8 cellular contexts compared by ENCODE assay signal in the genomic region with DNA sequence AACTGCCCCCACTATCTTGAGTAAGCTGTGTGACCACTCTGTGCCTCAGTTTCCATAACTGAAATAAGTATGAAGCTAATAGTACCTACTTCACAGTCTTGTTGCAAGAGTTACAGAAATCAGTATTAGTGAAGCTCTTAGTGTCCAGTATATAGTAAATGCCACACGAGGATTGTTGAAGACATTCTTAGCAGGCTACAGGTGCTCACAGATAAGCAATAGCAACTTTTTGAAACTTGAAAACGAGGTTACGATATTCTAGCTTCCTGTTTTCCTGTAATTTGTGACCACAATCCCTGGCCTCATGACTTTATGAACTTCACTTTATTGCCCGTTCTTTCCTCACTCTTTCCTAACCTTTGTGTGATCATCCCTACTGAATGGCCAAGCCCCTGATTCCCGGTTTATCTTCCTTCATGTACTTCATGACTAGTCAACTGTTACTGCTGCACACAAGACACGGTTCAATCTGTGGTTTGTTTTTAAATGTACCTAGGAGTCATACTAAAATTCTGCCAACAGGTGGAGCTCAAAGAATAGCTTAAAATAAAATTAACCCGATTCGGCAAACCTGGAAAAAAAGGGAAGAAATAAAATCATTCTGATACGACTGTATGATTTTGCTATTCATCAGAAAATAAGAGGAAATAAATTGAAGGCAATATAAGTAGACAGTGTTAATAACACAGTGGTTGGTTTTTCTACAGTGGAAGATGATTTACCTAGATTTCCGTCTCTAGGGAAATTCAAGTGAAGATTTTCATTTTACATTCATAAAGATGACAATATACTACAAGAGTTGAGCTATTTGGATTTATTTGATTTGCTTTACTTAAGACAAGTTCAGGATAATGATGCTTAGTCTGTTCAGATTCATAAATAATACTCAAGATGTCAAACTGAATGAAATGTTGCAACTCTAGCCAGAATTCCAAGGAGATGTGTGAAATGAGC. TPM values are rescaled to one million over a fixed set of nuclear protein-coding genes. Genes with fewer than 3 reads are reported as not detected.
DNase-seq lines count a peak whose midpoint lies in the region; ATAC-seq, FAIRE-seq and TF ChIP-seq lines count a peak whose summit lies in the region.

No MANE protein-coding gene starts in this region.

- DNase-seq in A673 (ENCODE audit: low spot score) (peak; percentile 71), NOMO-1 treated with DMSO at 0.1 percent for 48 hours (lab: John Stamatoyannopoulos, UW; ENCODE audit: unreplicated experiment) (peak; percentile 60), lower lobe of right lung (no peak)
- peak; percentile 50 for DNase-seq in central memory CD4-positive, alpha-beta T cell
- no peak for DNase-seq in NK-92 treated with Interleukin-12 subunit alpha and Interleukin-12 subunit beta, amount 100 ng/mL, for 24 hours (lab: John Stamatoyannopoulos, UW)
- DNase-seq in stimulated activated CD4-positive, alpha-beta T cell treated with anti-CD3 and anti-CD28 coated beads, Interleukin-15, amount 100 ng/mL, for 24 hours, result no peak

- ATAC-seq in HG03442 (IDR thresholded peaks at IDR 0.05; ENCODE audit: unreplicated experiment) (peak; percentile 61), lower lobe of right lung (peak; percentile 67 to 78)

- FAIRE-seq in G401.6 (lab: Jason Lieb, UNC), result peak; percentile 89

- intact Hi-C loops in A673 (cut with micrococcal nuclease; ENCODE audit: unreplicated experiment) (loop anchor here (1.0 to 5.0 kb wide), 2 partner anchors 103 to 470 kb away; no protein-coding TSS in a partner anchor), lower lobe of right lung (cut with DNase I) (no loop called here)

- POLR2A ChIA-PET in A673 (lab: Charles Lee; ENCODE audit: low non-redundant PET), result no interaction called here

- no peaks in the 10 kb centered on the region for H3K27me3 ChIP-seq in A673 (replicated peaks; ENCODE audit: insufficient read depth, low read depth, low read length, poor library complexity)
- no peaks in the 10 kb centered on the region for H3K27me3 ChIP-seq in lower lobe of right lung (ENCODE audit: low read depth)

- H3K27ac ChIP-seq in A673 (ENCODE audit: low read depth, low read length, poor library complexity, severe bottlenecking) (no peak overlapping the region), lower lobe of right lung (no peak overlapping the region)

- H3K4me3 ChIP-seq in A673 (ENCODE audit: low read depth, low read length, poor library complexity, severe bottlenecking) (no peak overlapping the region), lower lobe of right lung (no peak overlapping the region)

- no peaks in the 10 kb centered on the region for H3K9me3 ChIP-seq in A673 (ENCODE audit: low read depth, low read length, poor library complexity, severe bottlenecking)
- no peaks in the 10 kb centered on the region for H3K9me3 ChIP-seq in lower lobe of right lung

- no TSS peak for BruUV-seq in A673 (replicated peaks; lab: Mats Ljungman, UMichigan)

- CTCF ChIA-PET in A673 (lab: Charles Lee), result interaction anchor here (0.7 to 3.7 kb wide), 6 partner anchors 10 to 503 kb away, joined by 3 to 45 read pairs (median 7); no protein-coding TSS in a partner anchor

- TF ChIP-seq CTCF in A673 (conservative IDR thresholded peaks at IDR 0.05; ENCODE audit: low read depth, low read length) (peak; percentile 74), lower lobe of right lung (IDR thresholded peaks at IDR 0.05) (peak; percentile 65)

- H3K4me1 ChIP-seq in A673 (ENCODE audit: insufficient read depth, low read length, poor library complexity, severe bottlenecking), result peaks cover 14% of the 10 kb centered on the region
- peaks cover 24% of the 10 kb centered on the region for H3K4me1 ChIP-seq in lower lobe of right lung

- H3K36me3 ChIP-seq in A673 (ENCODE audit: insufficient read depth, low read length, poor library complexity, severe bottlenecking) (no peaks in the 10 kb centered on the region), lower lobe of right lung (no peaks in the 10 kb centered on the region)

RNA-seq across cellular contexts. Expression of a gene that starts 38.1 kb away (rescaled TPM):
- total RNA-seq in A673 (2021) (69.5 and 76.5 TPM in 2 replicates), lower lobe of right lung (103 TPM)

Comparison
In these comparisons a context has a peak if more than half of its experiments do, and no peak if none do; other contexts are left out.
1. DNase-seq: peak in A673 (single experiment), NOMO-1 treated with DMSO at 0.1 percent for 48 hours (single experiment) and central memory CD4-positive, alpha-beta T cell (single experiment); none in lower lobe of right lung (single experiment), NK-92 treated with Interleukin-12 subunit alpha and Interleukin-12 subunit beta, amount 100 ng/mL, for 24 hours (single experiment) and stimulated activated CD4-positive, alpha-beta T cell treated with anti-CD3 and anti-CD28 coated beads, Interleukin-15, amount 100 ng/mL, for 24 hours (single experiment).